In the genomic region with DNA sequence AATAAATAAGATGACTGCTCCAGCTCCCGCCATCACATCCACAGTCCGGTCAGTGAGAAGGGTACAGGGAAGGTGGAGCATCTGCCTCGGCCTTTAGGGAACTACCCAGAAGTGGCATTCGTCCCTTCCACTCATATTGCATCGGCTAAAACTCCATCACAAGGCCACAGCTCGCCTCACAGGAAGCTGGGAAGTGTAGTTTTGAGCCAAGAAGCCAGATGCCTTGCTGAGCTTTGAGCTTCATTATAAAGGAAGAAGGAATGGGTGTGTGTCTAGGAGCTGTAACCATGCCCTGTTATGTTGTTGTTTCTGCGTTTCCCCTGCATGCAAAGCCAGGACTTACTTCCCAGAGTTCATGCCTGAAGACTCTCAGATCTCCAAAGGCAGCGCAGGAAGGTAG, we compare ENCODE assay signal across 15 cellular contexts.
DNase-seq lines count a peak whose midpoint lies in the region; ATAC-seq, FAIRE-seq and TF ChIP-seq lines count a peak whose summit lies in the region.
"Had no signal": no experiment of that assay in that cellular context is flagged by ENCODE, and none has a peak within 500 bp of the region (broad histone marks: within the 10 kb centered on the region; RNA-seq: fewer than 3 reads in every experiment).

No MANE protein-coding gene starts in this region.

- in situ Hi-C loops in GM23248 (cut with MboI): no loop called here

- no peaks in the 10 kb centered on the region for H3K9me2 ChIP-seq in GM23248 (ENCODE audit: insufficient read depth)

- H3K9me3 ChIP-seq in GM23248 (ENCODE audit: low read depth) (no peaks in the 10 kb centered on the region), colonic mucosa (no peaks in the 10 kb centered on the region), kidney (ENCODE audit: control insufficient read depth in 1 of 2, low read length in 2 of 2) (no peaks in the 10 kb centered on the region)

- DNase-seq in GM23248 (peak; percentile 62), colonic mucosa (no peak), kidney (peak; percentile 18), H4 (ENCODE audit: low spot score) (no peak), GF-D8 (lab: John Stamatoyannopoulos, UW) (no peak)
- DNase-seq: activated CD8-positive, alpha-beta memory T cell treated with anti-CD3 and anti-CD28 coated beads, Interleukin-2, amount 10 ng/mL, durations not matched to agents 7 days and 5 days; activated naive CD4-positive, alpha-beta T cell treated with anti-CD3 and anti-CD28 coated beads for 36 hours; CD4-positive, alpha-beta T cell; NCI-H1417 treated with DMSO at 0.1 percent for 48 hours; NCI-H526 treated with DMSO at 0.1 percent for 48 hours; stimulated activated naive B cell treated with anti-CD40 and anti-IgM and Interleukin-4, amounts not matched to agents 10 μg/mL and 1 μg/mL and 100 μg/mL, for 72 hours had no signal

- H3K4me2 ChIP-seq in GM23248 (ENCODE audit: unreplicated experiment): peak overlapping the region; percentile 76

- H3K27me3 ChIP-seq in GM23248 (replicated peaks; ENCODE audit: insufficient read depth): no peaks in the 10 kb centered on the region
- no peaks in the 10 kb centered on the region for H3K27me3 ChIP-seq in colonic mucosa

- peak overlapping the region; percentile 63 for H2AFZ ChIP-seq in GM23248

- H3K36me3 ChIP-seq in GM23248 (ENCODE audit: low read depth): no peaks in the 10 kb centered on the region
- no peaks in the 10 kb centered on the region for H3K36me3 ChIP-seq in colonic mucosa
- H3K36me3 ChIP-seq in kidney (ENCODE audit: control insufficient read depth in 1 of 2, insufficient read depth in 2 of 2, low read length in 2 of 2): no peaks in the 10 kb centered on the region

- intact Hi-C loops in colonic mucosa (cut with DNase I) (no loop called here), kidney (cut with DNase I) (no loop called here)

- ATAC-seq in HG03175 (IDR thresholded peaks at IDR 0.05; ENCODE audit: unreplicated experiment): no peak
- ATAC-seq in HG03159 (IDR thresholded peaks at IDR 0.05; ENCODE audit: unreplicated experiment): no peak
- ATAC-seq: activated CD8-positive, alpha-beta memory T cell treated with anti-CD3 and anti-CD28 coated beads, Interleukin-2, amount 10 ng/mL, durations not matched to agents 7 days and 5 days had no signal

- no peaks in the 10 kb centered on the region for H4K20me1 ChIP-seq in GM23248 (ENCODE audit: insufficient read depth)

- peaks cover 52% of the 10 kb centered on the region for H3F3A ChIP-seq in GM23248 (ENCODE audit: insufficient read depth)

- no peak for FAIRE-seq in kidney (lab: Jason Lieb, UNC)
- FAIRE-seq: frontal cortex had no signal

- TF ChIP-seq CTCF in colonic mucosa (IDR thresholded peaks at IDR 0.05) (no peak), kidney (IDR thresholded peaks at IDR 0.05; ENCODE audit: borderline replicate concordance, extremely low read depth, insufficient read depth) (no peak)

- H3K4me3 ChIP-seq in GM23248: peak overlapping the region; percentile 45
- no peak overlapping the region for H3K4me3 ChIP-seq in colonic mucosa
- peak overlapping the region; percentile 10 to 42 for H3K4me3 ChIP-seq in kidney (ENCODE audit: low read length in 2 of 2)
- no peak overlapping the region for H3K4me3 ChIP-seq in skin epidermis

- H3K4me1 ChIP-seq in GM23248 (ENCODE audit: insufficient read depth) (peaks cover 56% of the 10 kb centered on the region), colonic mucosa (no peaks in the 10 kb centered on the region), kidney (ENCODE audit: control insufficient read depth in 1 of 2, insufficient read depth in 1 of 2, low read depth in 1 of 2, low read length in 2 of 2) (peaks cover 14 to 19% of the 10 kb centered on the region in 2 donors)

- H3K9ac ChIP-seq in GM23248 (peak overlapping the region; percentile 84), colonic mucosa (ENCODE audit: low read depth in 2 of 2, low read length in 2 of 2) (no peak overlapping the region), kidney (ENCODE audit: low read length in 2 of 2) (peak overlapping the region in 1 of 2 donors; percentile 42)

- peak overlapping the region; percentile 98 for H3K27ac ChIP-seq in GM23248
- peak overlapping the region; percentile 2 for H3K27ac ChIP-seq in colonic mucosa
- H3K27ac ChIP-seq in kidney (ENCODE audit: low read depth in 2 of 2, low read length in 2 of 2): peak overlapping the region; percentile 84 to 89
- H3K27ac ChIP-seq in skin epidermis: peak overlapping the region in 16 of 21 experiments; percentile 33 to 83 (median 73)

- WGBS in GM23248 (ENCODE audit: low coverage in 1 of 2, low lambda C conversion rate in 2 of 2, missing lambda C conversion rate in 2 of 2), 2 experiments: 6 to 13% methylated on average over 8 of the region's 8 CpGs

- no peaks in the 10 kb centered on the region for H3K79me2 ChIP-seq in GM23248 (ENCODE audit: insufficient read depth)

Comparison
In these comparisons a context has a peak if more than half of its experiments do, and no peak if none do; other contexts are left out.
1. DNase-seq: peak in GM23248 (single experiment) and kidney (single experiment); none in colonic mucosa (single experiment), H4 (single experiment) and GF-D8 (single experiment).
2. H3K27ac ChIP-seq: peak in every context shown above with its lines; median percentile 98 in GM23248; 86 in kidney; 73 in skin epidermis; 2 in colonic mucosa.
3. H3K4me3 ChIP-seq: peak in GM23248 (single experiment) and kidney (2 of 2); none in colonic mucosa (single experiment) and skin epidermis (0 of 7).